Comparison of ENCODE assay signal across 10 cellular contexts in genomic region chr12:52175411-52176350, GRCh38. TPM values are rescaled to one million over a fixed set of nuclear protein-coding genes. Genes with fewer than 3 reads are reported as not detected.
DNase-seq lines count a peak whose midpoint lies in the region; ATAC-seq and TF ChIP-seq lines count a peak whose summit lies in the region.
"Had no signal": no experiment of that assay in that cellular context is flagged by ENCODE, and none has a peak within 500 bp of the region (broad histone marks: within the 10 kb centered on the region; RNA-seq: fewer than 3 reads in every experiment).

No MANE protein-coding gene starts in this region.

- DNase-seq in heart left ventricle (peak in 1 of 5 donors; percentile 58), left ventricle myocardium superior (no peak), RWPE2 (ENCODE audit: low spot score) (peak; percentile 87), right cardiac atrium (peak in 1 of 3 donors; percentile 28), aorta (no peak), colonic mucosa (no peak), COLO829 (ENCODE audit: low spot score) (no peak)
- DNase-seq: stimulated activated CD4-positive, alpha-beta T cell treated with anti-CD3 and anti-CD28 coated beads, Interleukin-2, amount 100 ng/mL, for 48 hours had no signal

- peak overlapping the region in 11 of 12 donors; percentile 4 to 77 (median 40) for H3K27ac ChIP-seq in heart left ventricle
- H3K27ac ChIP-seq in RWPE2 (ENCODE audit: poor library complexity, severe bottlenecking): peak overlapping the region; percentile 91
- no peak overlapping the region for H3K27ac ChIP-seq in right cardiac atrium (ENCODE audit: low read length)
- H3K27ac ChIP-seq in aorta (ENCODE audit: low read depth in 1 of 2, low read length in 2 of 2): peak overlapping the region in 1 of 2 donors; percentile 4
- no peak overlapping the region for H3K27ac ChIP-seq in colonic mucosa
- H3K27ac ChIP-seq: SK-N-MC had no signal

- no peaks in the 10 kb centered on the region for H3K9me3 ChIP-seq in heart left ventricle
- H3K9me3 ChIP-seq in RWPE2 (ENCODE audit: severe bottlenecking): no peaks in the 10 kb centered on the region
- H3K9me3 ChIP-seq in right cardiac atrium (ENCODE audit: control insufficient read depth, low read length): no peaks in the 10 kb centered on the region
- H3K9me3 ChIP-seq in aorta (ENCODE audit: control insufficient read depth, low read length): no peaks in the 10 kb centered on the region
- no peaks in the 10 kb centered on the region for H3K9me3 ChIP-seq in colonic mucosa

- no peak for TF ChIP-seq POLR2A in heart left ventricle (IDR thresholded peaks at IDR 0.05)

- intact Hi-C loops in heart left ventricle (cut with DNase I): no loop called here
- intact Hi-C loops in left ventricle myocardium superior (cut with micrococcal nuclease): no loop called here
- intact Hi-C loops in right cardiac atrium (cut with DNase I): no loop called here
- intact Hi-C loops in aorta (cut with DNase I): no loop called here
- intact Hi-C loops in colonic mucosa (cut with DNase I): no loop called here

- H3K9ac ChIP-seq in colonic mucosa (ENCODE audit: low read depth in 2 of 2, low read length in 2 of 2): no peak overlapping the region

- H3K36me3 ChIP-seq in heart left ventricle (no peaks in the 10 kb centered on the region), RWPE2 (ENCODE audit: low read depth) (peaks cover 6% of the 10 kb centered on the region; the same call in 1 of the 2 replicates), aorta (ENCODE audit: control insufficient read depth in 1 of 2, insufficient read depth in 2 of 2, low read length in 1 of 2) (no peaks in the 10 kb centered on the region), colonic mucosa (no peaks in the 10 kb centered on the region)

- ATAC-seq in heart left ventricle (peak in 2 of 4 donors; percentile 25 to 55), left ventricle myocardium superior (no peak), RWPE2 (ENCODE audit: low read depth) (peak; percentile 81), right cardiac atrium (peak; percentile 12 to 49), aorta (ENCODE audit: low FRiP score) (peak; percentile 24), GM21576 (IDR thresholded peaks at IDR 0.05; ENCODE audit: unreplicated experiment) (no peak)

- 65 to 78% (median 73%) methylated on average over 15 to 20 of the region's 20 CpGs for WGBS in heart left ventricle, 4 donors
- 71% methylated on average over 20 of the region's 20 CpGs for WGBS in right cardiac atrium
- 41 to 45% methylated on average over 20 of the region's 20 CpGs for WGBS in aorta, 2 donors

- H3K4me3 ChIP-seq in heart left ventricle (no peak overlapping the region), RWPE2 (ENCODE audit: severe bottlenecking) (no peak overlapping the region), right cardiac atrium (ENCODE audit: low read length) (no peak overlapping the region), aorta (ENCODE audit: low read length in 2 of 2) (no peak overlapping the region), colonic mucosa (no peak overlapping the region)
- H3K4me3 ChIP-seq: SK-N-MC had no signal

- no peaks in the 10 kb centered on the region for H3K27me3 ChIP-seq in heart left ventricle
- H3K27me3 ChIP-seq in RWPE2 (ENCODE audit: insufficient read depth, poor library complexity, severe bottlenecking): no peaks in the 10 kb centered on the region
- H3K27me3 ChIP-seq in right cardiac atrium (ENCODE audit: control insufficient read depth, insufficient read depth): no peaks in the 10 kb centered on the region
- H3K27me3 ChIP-seq in aorta (ENCODE audit: control insufficient read depth in 1 of 2, insufficient read depth in 2 of 2, low read length in 1 of 2): no peaks in the 10 kb centered on the region
- H3K27me3 ChIP-seq in colonic mucosa: no peaks in the 10 kb centered on the region

- H3K4me1 ChIP-seq in heart left ventricle: peaks cover 0 to 28% (median 14%) of the 10 kb centered on the region in 12 donors
- peaks cover 19% of the 10 kb centered on the region for H3K4me1 ChIP-seq in RWPE2 (ENCODE audit: insufficient read depth, poor library complexity, severe bottlenecking)
- H3K4me1 ChIP-seq in right cardiac atrium (ENCODE audit: control insufficient read depth, insufficient read depth, low read length): peaks cover 5% of the 10 kb centered on the region
- no peaks in the 10 kb centered on the region for H3K4me1 ChIP-seq in aorta (ENCODE audit: control insufficient read depth in 1 of 2, insufficient read depth in 2 of 2, low read length in 2 of 2)
- no peaks in the 10 kb centered on the region for H3K4me1 ChIP-seq in colonic mucosa

- TF ChIP-seq CTCF in heart left ventricle (IDR thresholded peaks at IDR 0.05) (peak in 7 of 12 donors; percentile 10 to 38 (median 20)), RWPE2 (IDR thresholded peaks at IDR 0.05; ENCODE audit: poor library complexity, severe bottlenecking) (no peak), colonic mucosa (IDR thresholded peaks at IDR 0.05) (no peak)

RNA-seq across cellular contexts. Expression of gene KRT80, which starts 16.1 kb away (rescaled TPM):
- total RNA-seq in heart left ventricle: 1 to 10 TPM in 2 of 9 donors, under 1 TPM in 5, not detected in 2; 0.15 to 1.2 (median 0.24) TPM
- polyA plus RNA-seq in heart left ventricle: under 1 TPM; 0.08 to 0.72 TPM
- total RNA-seq in left ventricle myocardium superior: not detected
- under 1 TPM in 1 of 4 donors, not detected in 3; 0.06 TPM for total RNA-seq in right cardiac atrium
- polyA plus RNA-seq in right cardiac atrium: 0.05 TPM
- under 1 TPM; 0.12 to 0.71 TPM for total RNA-seq in aorta
- under 1 TPM in 1 of 2 donors, not detected in 1; 0.20 TPM for polyA plus RNA-seq in aorta
- total RNA-seq in colonic mucosa: 1 to 10 TPM in 1 of 2 donors, under 1 TPM in 1; 0.66 to 4.9 TPM

RNA-seq across cellular contexts. Expression of gene KRT7, which starts 57.4 kb away (rescaled TPM):
- total RNA-seq in heart left ventricle: 10 to 100 TPM in 1 of 9 donors, 1 to 10 TPM in 4, under 1 TPM in 2, not detected in 2; 0.20 to 56.7 (median 3.6) TPM
- polyA plus RNA-seq in heart left ventricle: under 1 TPM in 1 of 2 donors, not detected in 1; 0.76 TPM
- 0.69 TPM for total RNA-seq in left ventricle myocardium superior
- 1 to 10 TPM in 2 of 4 donors, under 1 TPM in 1, not detected in 1; 0.94 to 3.0 (median 1.1) TPM for total RNA-seq in right cardiac atrium
- 0.16 TPM for polyA plus RNA-seq in right cardiac atrium
- total RNA-seq in aorta: 10 to 100 TPM in 1 of 2 donors, 1 to 10 TPM in 1; 8.7 to 17.3 TPM
- 100 to 1,000 TPM in 1 of 2 donors, 10 to 100 TPM in 1; 82.6 to 110 TPM for polyA plus RNA-seq in aorta
- total RNA-seq in colonic mucosa: 1 to 10 TPM; 2.1 to 4.0 TPM

Comparison
In these comparisons a context has a peak if more than half of its experiments do, and no peak if none do; other contexts are left out.
1. ATAC-seq: peak in RWPE2 (single experiment), right cardiac atrium (2 of 2) and aorta (single experiment); none in left ventricle myocardium superior (single experiment) and GM21576 (single experiment).
2. H3K27ac ChIP-seq: peak in heart left ventricle (11 of 12) and RWPE2 (single experiment); none in right cardiac atrium (single experiment) and colonic mucosa (single experiment).
3. CTCF ChIP-seq: peak in heart left ventricle (7 of 12); none in RWPE2 (single experiment) and colonic mucosa (single experiment).